ENCODE assay signal across 1 cellular context in the genomic region with DNA sequence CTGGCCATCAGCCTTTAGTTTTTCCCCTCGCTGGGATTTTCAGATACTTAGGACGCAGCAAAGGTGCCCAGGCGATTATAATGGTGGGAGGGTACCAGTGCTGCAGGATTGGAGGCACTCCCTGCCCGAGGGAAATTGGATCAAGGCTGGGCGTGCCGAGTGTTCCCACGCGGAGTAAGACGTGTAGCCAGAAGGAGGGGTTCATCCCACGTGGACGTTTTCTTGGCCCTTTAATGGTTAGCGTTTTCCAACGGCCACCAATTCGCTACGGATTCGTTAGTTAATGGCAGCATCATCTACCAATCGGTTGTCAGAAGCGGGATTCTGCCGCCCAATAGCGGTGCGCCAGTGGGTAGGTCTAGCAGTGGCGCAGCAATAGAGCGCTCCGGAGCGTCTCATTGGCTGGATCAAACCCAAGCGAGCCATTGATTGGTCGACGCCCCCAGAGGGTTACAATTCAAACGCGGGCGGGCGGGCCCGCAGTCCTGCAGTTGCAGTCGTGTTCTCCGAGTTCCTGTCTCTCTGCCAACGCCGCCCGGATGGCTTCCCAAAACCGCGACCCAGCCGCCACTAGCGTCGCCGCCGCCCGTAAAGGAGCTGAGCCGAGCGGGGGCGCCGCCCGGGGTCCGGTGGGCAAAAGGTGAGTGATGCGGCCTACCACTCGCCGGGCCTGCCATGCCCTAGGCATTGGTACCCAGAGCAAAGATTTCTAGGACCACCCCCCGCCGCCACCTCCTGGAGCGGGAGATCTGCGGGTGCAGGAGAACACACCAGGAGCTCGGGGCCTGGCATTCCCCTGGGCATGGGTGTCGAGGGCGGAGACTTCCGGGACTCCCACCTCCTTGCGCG.
TF ChIP-seq lines count a peak whose summit lies in the region.

A gene (plus strand): TSS at position 488 of the 849 bp plus-strand sequence. CDS start 52 bp downstream, at position 540.

TF ChIP-seq in HCT116, 20 proteins besides CTCF, POLR2A, EP300 and RAD21 (continued from another document):
- TF ChIP-seq CEBPB (IDR thresholded peaks at IDR 0.05; ENCODE audit: low read depth) (no peak), POLR2AphosphoS5 (IDR thresholded peaks at IDR 0.05; ENCODE audit: low read depth, low read length) (peak; percentile 72), EZH2phosphoT487 (IDR thresholded peaks at IDR 0.05; ENCODE audit: borderline replicate concordance) (no peak)
